ENCODE assay signal across 11 cellular contexts in genomic region chr2:138015494-138015893, GRCh38. TPM values are rescaled to one million over a fixed set of nuclear protein-coding genes. Genes with fewer than 3 reads are reported as not detected.
"Had no signal": no experiment of that assay in that cellular context is flagged by ENCODE, and none has a peak within 500 bp of the region (broad histone marks: within the 10 kb centered on the region; RNA-seq: fewer than 3 reads in every experiment).

No MANE protein-coding gene starts in this region.

- H3K4me3 ChIP-seq: GM23248, HAP-1 had no signal

- H3K36me3 ChIP-seq: HAP-1 had no signal

- H3K27ac ChIP-seq: GM23248, HL-60 had no signal

- DNase-seq: GM23248, GOT3, H7, HFFc6, KG1 had no signal

- FAIRE-seq: HepG2 had no signal

- H2AFZ ChIP-seq: GM23248 had no signal

- ATAC-seq: HCT116, HepG2 had no signal

- H3K9me3 ChIP-seq: HAP-1 had no signal

- H3K9ac ChIP-seq: GM23248 had no signal

RNA-seq across cellular contexts. Expression of gene HNMT, which starts 51.2 kb away (rescaled TPM):
- total RNA-seq: HT1080 had no signal
- polyA plus RNA-seq: IgD-negative memory B cell had no signal
